Comparison of ENCODE assay signal across 8 cellular contexts in the genomic region with DNA sequence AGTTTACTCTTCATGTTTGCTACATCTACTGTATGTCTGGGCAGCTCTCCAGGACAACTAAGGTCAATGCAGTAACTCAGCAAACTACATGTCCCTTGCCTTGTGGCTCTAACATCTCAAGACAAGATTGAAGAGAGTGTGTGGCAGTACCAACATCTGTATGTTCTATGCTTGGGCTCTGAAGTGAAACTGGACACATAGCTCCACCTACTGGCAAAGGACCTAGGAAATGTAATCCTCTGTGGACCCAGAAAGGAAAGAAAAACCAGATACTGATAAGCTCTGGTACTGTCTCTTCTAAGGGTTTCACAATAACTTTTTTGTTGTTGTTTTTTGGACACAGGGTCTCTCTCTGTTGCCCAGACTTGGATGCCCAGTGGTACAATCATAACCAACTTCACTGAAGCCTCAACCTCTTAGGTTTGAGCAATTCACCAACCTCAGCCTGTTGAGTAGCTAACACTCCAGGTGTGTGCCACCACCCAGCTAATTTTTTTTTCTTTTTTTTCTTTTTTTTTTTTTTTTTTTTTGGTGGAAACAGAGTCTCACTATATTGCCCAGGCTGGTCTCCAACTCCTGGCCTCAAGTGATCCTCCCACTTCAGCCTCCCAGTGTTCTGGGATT.
DNase-seq lines count a peak whose midpoint lies in the region; ATAC-seq and TF ChIP-seq lines count a peak whose summit lies in the region.

No MANE protein-coding gene starts in this region.

- DNase-seq in EL (peak; percentile 69), GM20000 (ENCODE audit: low spot score) (peak; percentile 66), NOMO-1 (lab: John Stamatoyannopoulos, UW; ENCODE audit: unreplicated experiment in 2 of 2) (peak; percentile 15 to 71), foreskin keratinocyte (peak; percentile 34 to 66), omental fat pad (ENCODE audit: low spot score) (no peak), mesenteric fat pad (ENCODE audit: low spot score) (no peak)
- DNase-seq in activated T-cell treated with anti-CD3 and anti-CD28 coated beads, Interleukin-2, amount 50 U/mL, for 48 hours = peak; percentile 41 to 50

- no peak overlapping the region for H3K27ac ChIP-seq in foreskin keratinocyte

- TF ChIP-seq CTCF in GM20000 (IDR thresholded peaks at IDR 0.05; ENCODE audit: extremely low read depth, missing control alignments) (peak; percentile 56), foreskin keratinocyte (conservative IDR thresholded peaks at IDR 0.05) (peak; percentile 79), omental fat pad (IDR thresholded peaks at IDR 0.05) (no peak)

- H3K27me3 ChIP-seq in foreskin keratinocyte = no peaks in the 10 kb centered on the region

- ATAC-seq in HG03521 (IDR thresholded peaks at IDR 0.05; ENCODE audit: unreplicated experiment) = peak; percentile 91
- ATAC-seq in foreskin keratinocyte = peak; percentile 87
- ATAC-seq in omental fat pad (ENCODE audit: low FRiP score) = peak; percentile 93

- no peaks in the 10 kb centered on the region for H3K4me1 ChIP-seq in foreskin keratinocyte

Comparison
In these comparisons a context has a peak if more than half of its experiments do, and no peak if none do; other contexts are left out.
1. DNase-seq: peak in EL (single experiment), GM20000 (single experiment), NOMO-1 (2 of 2), activated T-cell treated with anti-CD3 and anti-CD28 coated beads, Interleukin-2, amount 50 U/mL, for 48 hours (2 of 2) and foreskin keratinocyte (2 of 2); none in omental fat pad (single experiment) and mesenteric fat pad (single experiment).
2. CTCF ChIP-seq: peak in GM20000 (single experiment) and foreskin keratinocyte (single experiment); none in omental fat pad (0 of 3).
3. Peak in every context shown above with its lines, with median percentiles within 50 percentile points of each other: ATAC-seq.